8 cellular contexts compared by ENCODE assay signal in the genomic region with DNA sequence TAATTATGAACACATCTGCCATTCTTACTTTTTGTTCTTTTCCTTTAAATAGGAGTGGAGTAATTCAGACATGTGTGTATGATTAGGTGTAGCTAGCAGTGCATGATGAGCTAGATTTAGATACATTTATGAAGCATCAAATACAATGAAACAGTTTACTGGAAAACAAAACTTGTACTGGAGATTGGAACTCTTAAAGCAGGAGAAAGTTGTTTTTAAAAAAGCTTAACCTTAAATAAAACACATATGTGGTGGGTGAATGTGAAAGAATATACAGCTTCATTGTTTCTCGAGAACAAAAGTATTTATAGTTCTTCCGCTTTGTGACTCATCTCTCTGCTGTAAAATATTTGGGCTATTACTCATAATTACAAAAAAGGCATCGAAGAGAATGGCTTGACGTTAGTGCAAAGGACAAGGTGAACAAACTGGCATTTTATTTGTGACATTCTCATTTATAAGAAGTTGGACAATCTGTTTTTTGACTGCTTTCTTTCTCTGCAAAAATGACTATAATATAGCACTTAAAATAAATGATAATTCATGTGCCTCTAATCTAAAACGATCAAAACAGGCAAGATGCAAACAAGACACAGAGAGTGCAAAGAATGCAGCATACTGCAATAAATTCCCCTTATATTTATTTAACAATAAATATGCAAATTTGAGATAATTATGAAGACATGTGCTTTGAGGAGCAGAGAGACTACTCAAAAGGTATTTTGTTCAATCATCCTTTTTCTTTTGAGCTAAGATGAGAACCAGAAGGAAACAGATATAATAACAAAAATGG.
A peak's percentile ranks its signal among the peaks of the same experiment; 100 is the strongest.
DNase-seq lines count a peak whose midpoint lies in the region; ATAC-seq and TF ChIP-seq lines count a peak whose summit lies in the region.

No MANE protein-coding gene starts in this region.

- H3K4me3 ChIP-seq in AG10803 (ENCODE audit: low read length) (peak overlapping the region; percentile 16), dorsolateral prefrontal cortex (no peak overlapping the region)

- peak; percentile 84 for ATAC-seq in GM21447 (IDR thresholded peaks at IDR 0.05; ENCODE audit: unreplicated experiment)

- DNase-seq in AG10803 (ENCODE audit: low read depth) (peak; percentile 69), HT1080 (ENCODE audit: low read depth) (peak; percentile 90), epidermal melanocyte (ENCODE audit: insufficient read length, low spot score) (peak; percentile 23), T-helper 1 cell (no peak), substantia nigra (lab: John Stamatoyannopoulos, UW) (no peak), dorsolateral prefrontal cortex (no peak), activated gamma-delta T cell (lab: John Stamatoyannopoulos, UW) (no peak)

- H3K27ac ChIP-seq in substantia nigra (ENCODE audit: low read depth, low read length, poor library complexity, severe bottlenecking) = no peak overlapping the region
- peak overlapping the region in 3 of 59 donors; percentile 3 to 27 (median 12) for H3K27ac ChIP-seq in dorsolateral prefrontal cortex

- TF ChIP-seq CTCF in AG10803 (conservative IDR thresholded peaks at IDR 0.05; ENCODE audit: low read length) (no peak), dorsolateral prefrontal cortex (IDR thresholded peaks at IDR 0.05 in 54 of 56, conservative IDR thresholded peaks at IDR 0.05 in 2 of 56; ENCODE audit: low read depth in 1 of 56, partially characterized antibody in 56 of 56) (no peak)

- no peaks in the 10 kb centered on the region for H3K27me3 ChIP-seq in dorsolateral prefrontal cortex

- intact Hi-C loops in dorsolateral prefrontal cortex (cut with DNase I) = no loop called here

Comparison
In these comparisons a context has a peak if more than half of its experiments do, and no peak if none do; other contexts are left out.
1. DNase-seq: peak in AG10803 (single experiment), HT1080 (single experiment) and epidermal melanocyte (single experiment); none in T-helper 1 cell (0 of 5), substantia nigra (0 of 49), dorsolateral prefrontal cortex (0 of 10) and activated gamma-delta T cell (single experiment).